ENCODE assay signal across 16 cellular contexts in genomic region chr3:123039178-123039577, GRCh38. TPM values are rescaled to one million over a fixed set of nuclear protein-coding genes. Genes with fewer than 3 reads are reported as not detected.
"Had no signal": no experiment of that assay in that cellular context is flagged by ENCODE, and none has a peak within 500 bp of the region (broad histone marks: within the 10 kb centered on the region; RNA-seq: fewer than 3 reads in every experiment).

No MANE protein-coding gene starts in this region.

- FAIRE-seq: pancreas, TTC549 had no signal

- H3K4me3 ChIP-seq: coronary artery, gastroesophageal sphincter, neural progenitor cell, pancreas, tibial artery, vagina had no signal

- H3K9me3 ChIP-seq: gastroesophageal sphincter, pancreas, tibial artery, vagina had no signal

- H3K4me1 ChIP-seq: gastroesophageal sphincter, neural progenitor cell, pancreas, vagina had no signal

- H3K27ac ChIP-seq: coronary artery, gastroesophageal sphincter, neural progenitor cell, pancreas, tibial artery, vagina had no signal

- H3K36me3 ChIP-seq: gastroesophageal sphincter, neural progenitor cell, pancreas, tibial artery, vagina had no signal

- DNase-seq: activated CD4-positive, alpha-beta T cell treated with anti-CD3 and anti-CD28 coated beads, Interleukin-2, amount 10 ng/mL, durations not matched to agents 7 days and 5 days; activated CD4-positive, CD25-positive, alpha-beta regulatory T cell; activated naive CD4-positive, alpha-beta T cell treated with anti-CD3 and anti-CD28 coated beads for 36 hours; activated T-cell treated with anti-CD3 and anti-CD28 coated beads for 4 hours; effector memory CD4-positive, alpha-beta T cell; islet precursor cell; pancreas; stimulated activated CD4-positive, alpha-beta T cell treated with anti-CD3 and anti-CD28 coated beads, Interleukin-15, amount 100 ng/mL, for 24 hours; tibial artery had no signal

- H3K27me3 ChIP-seq: pancreas, vagina had no signal

RNA-seq across cellular contexts. Expression of gene SEMA5B, which starts 11.6 kb away (rescaled TPM):
- total RNA-seq: activated CD4-positive, alpha-beta T cell treated with anti-CD3 and anti-CD28 coated beads, Interleukin-2, amount 10 ng/mL, durations not matched to agents 7 days and 5 days; activated CD8-positive, alpha-beta memory T cell treated with anti-CD3 and anti-CD28 coated beads for 36 hours; activated naive CD4-positive, alpha-beta T cell treated with anti-CD3 and anti-CD28 coated beads for 36 hours; epithelial cell of proximal tubule had no signal
